11 cellular contexts compared by ENCODE assay signal in the genomic region with DNA sequence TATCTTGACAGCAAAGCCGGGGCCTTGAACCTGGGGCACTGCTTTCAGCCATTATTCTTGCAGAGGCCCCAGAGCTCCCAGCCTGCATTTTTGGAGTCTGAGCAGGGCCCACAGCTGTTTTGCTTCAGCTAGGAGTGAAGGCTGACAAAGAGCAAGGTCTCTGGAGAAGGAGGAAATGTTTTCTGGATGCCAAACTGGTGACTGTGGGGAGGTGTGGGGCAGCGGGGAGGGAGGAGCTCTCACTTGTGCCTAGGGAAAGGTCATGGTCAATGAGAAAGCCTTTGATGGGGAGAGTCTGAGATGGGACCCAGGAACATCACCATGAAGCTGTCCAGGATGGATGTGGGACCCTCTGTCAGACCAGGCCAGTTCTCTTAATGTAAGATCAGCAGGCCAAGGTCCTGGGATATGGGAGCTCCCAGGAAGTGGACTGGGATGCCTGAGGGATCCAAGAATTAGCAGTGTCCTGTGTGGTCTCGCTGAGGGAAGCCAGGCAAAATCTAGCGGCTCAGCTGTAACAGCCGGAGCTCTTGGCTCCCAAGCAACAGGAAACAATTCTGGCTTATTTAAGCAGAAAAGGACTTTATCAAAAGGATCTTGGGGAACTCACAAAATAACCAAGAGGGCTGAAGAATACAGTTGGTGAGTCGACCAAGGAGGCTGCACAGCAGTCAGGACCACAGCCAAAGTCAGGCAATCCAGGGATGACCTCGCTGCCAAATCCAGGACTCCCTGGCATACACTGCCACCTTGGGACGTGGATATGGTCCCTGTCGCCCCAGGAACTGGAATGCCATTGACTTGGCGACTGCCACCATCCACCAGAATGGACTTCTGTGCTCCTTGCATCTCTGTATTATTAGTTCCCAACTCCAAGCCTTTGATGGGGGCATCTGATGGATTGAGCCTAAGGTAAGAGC.
A peak's percentile ranks its signal among the peaks of the same experiment; 100 is the strongest.
DNase-seq lines count a peak whose midpoint lies in the region; ATAC-seq, FAIRE-seq and TF ChIP-seq lines count a peak whose summit lies in the region.
"Had no signal": no experiment of that assay in that cellular context is flagged by ENCODE, and none has a peak within 500 bp of the region (broad histone marks: within the 10 kb centered on the region; RNA-seq: fewer than 3 reads in every experiment).

No MANE protein-coding gene starts in this region.

- H3K9me1 ChIP-seq in endothelial cell of umbilical vein (replicated peaks; ENCODE audit: control insufficient read depth, extremely low read depth, insufficient read depth, low read length), result no peaks in the 10 kb centered on the region

- no peak overlapping the region for H3K4me3 ChIP-seq in ACC112 (ENCODE audit: low read depth, low read length)
- no peak overlapping the region for H3K4me3 ChIP-seq in endothelial cell of umbilical vein (replicated peaks in 1 of 3; ENCODE audit: insufficient read depth in 1 of 3, low read depth in 1 of 3, low read length in 3 of 3)
- no peak overlapping the region for H3K4me3 ChIP-seq in lower lobe of right lung

- TF ChIP-seq POLR2A in endothelial cell of umbilical vein (IDR thresholded peaks at IDR 0.05; ENCODE audit: low read depth, low read length), result no peak

- H4K20me1 ChIP-seq in endothelial cell of umbilical vein (replicated peaks; ENCODE audit: control insufficient read depth, extremely low read depth, insufficient read depth, low read length), result no peaks in the 10 kb centered on the region

- no peaks in the 10 kb centered on the region for H3K27me3 ChIP-seq in ACC112 (ENCODE audit: insufficient read depth, low read length)
- H3K27me3 ChIP-seq in endothelial cell of umbilical vein (ENCODE audit: control insufficient read depth in 2 of 2, insufficient read depth in 2 of 2, low read length in 2 of 2), result no peaks in the 10 kb centered on the region
- H3K27me3 ChIP-seq in lower lobe of right lung (ENCODE audit: low read depth), result no peaks in the 10 kb centered on the region

- BruUV-seq in endothelial cell of umbilical vein (replicated peaks; lab: Mats Ljungman, UMichigan), result no TSS peak

- H3K4me3 Mint-ChIP-seq in activated T-cell treated with anti-CD3 and anti-CD28 coated beads, Interleukin-2, amount 50 U/mL, for 72 hours, result no peak overlapping the region

- H3K27ac ChIP-seq in ACC112 (ENCODE audit: low read depth, low read length) (peak overlapping the region; percentile 79), endothelial cell of umbilical vein (ENCODE audit: insufficient read depth, low read depth, low read length) (peak overlapping the region; percentile 82), lower lobe of right lung (peak overlapping the region; percentile 74)

- H3K9me3 Mint-ChIP-seq in activated T-cell treated with anti-CD3 and anti-CD28 coated beads, Interleukin-2, amount 50 U/mL, for 72 hours, result no peaks in the 10 kb centered on the region

- FAIRE-seq in endothelial cell of umbilical vein (lab: Jason Lieb, UNC), result peak; percentile 97

- H3K79me2 ChIP-seq in ACC112 (ENCODE audit: control insufficient read depth, insufficient read depth, low read length, unreplicated experiment) (no peaks in the 10 kb centered on the region), endothelial cell of umbilical vein (ENCODE audit: control insufficient read depth, insufficient read depth, low read length) (no peaks in the 10 kb centered on the region)

- peaks cover 11% of the 10 kb centered on the region for H3K4me1 Mint-ChIP-seq in activated T-cell treated with anti-CD3 and anti-CD28 coated beads, Interleukin-2, amount 50 U/mL, for 72 hours (ENCODE audit: low read depth)

- no peaks in the 10 kb centered on the region for H3K36me3 Mint-ChIP-seq in activated T-cell treated with anti-CD3 and anti-CD28 coated beads, Interleukin-2, amount 50 U/mL, for 72 hours (ENCODE audit: insufficient read depth in 2 of 2)

- POLR2A ChIA-PET in endothelial cell of umbilical vein (lab: Charles Lee), result no interaction called here

- dilution Hi-C loops in endothelial cell of umbilical vein (cut with MboI; ENCODE audit: extremely low pct_ligation_motif_present, low sequenced_read_pairs), result no loop called here

- CTCF ChIA-PET in endothelial cell of umbilical vein (lab: Charles Lee), result interaction anchor here (0.7 to 1.5 kb wide), 4 partner anchors 10 to 558 kb away, joined by 3 to 5 read pairs (median 4); no protein-coding TSS in a partner anchor

- H3K9ac ChIP-seq in endothelial cell of umbilical vein (replicated peaks; ENCODE audit: extremely low read depth, insufficient read depth, low read length), result peak overlapping the region; percentile 44

- H3K4me1 ChIP-seq in ACC112 (ENCODE audit: control insufficient read depth, insufficient read depth, low read length, unreplicated experiment), result peaks cover 26% of the 10 kb centered on the region
- H3K4me1 ChIP-seq in endothelial cell of umbilical vein (ENCODE audit: control insufficient read depth, extremely low read depth, insufficient read depth, low read length), result peaks cover 22% of the 10 kb centered on the region
- H3K4me1 ChIP-seq in lower lobe of right lung, result peaks cover 22% of the 10 kb centered on the region

- intact Hi-C loops in endothelial cell of umbilical vein (cut with micrococcal nuclease) (loop anchor here (1.0 kb wide), 1 partner anchor 18 kb away; no protein-coding TSS in a partner anchor), lower lobe of right lung (cut with DNase I) (no loop called here)

- TF ChIP-seq CTCF in endothelial cell of umbilical vein (IDR thresholded peaks at IDR 0.05; ENCODE audit: extremely low read depth in 1 of 2, insufficient read depth in 1 of 2, low read depth in 1 of 2, low read length in 2 of 2), result no peak
- TF ChIP-seq CTCF in lower lobe of right lung (IDR thresholded peaks at IDR 0.05), result no peak

- H3K27ac Mint-ChIP-seq in activated T-cell treated with anti-CD3 and anti-CD28 coated beads, Interleukin-2, amount 50 U/mL, for 72 hours, result no peak overlapping the region

- DNase-seq in LHCN-M2 (ENCODE audit: low read depth), result peak; percentile 78
- DNase-seq in endothelial cell of umbilical vein (ENCODE audit: low read depth, low spot score), result peak; percentile 22
- DNase-seq in lower lobe of right lung, result no peak
- DNase-seq in activated naive CD4-positive, alpha-beta T cell (lab: John Stamatoyannopoulos, UW), result no peak
- no peak for DNase-seq in NCI-H2107 (lab: John Stamatoyannopoulos, UW)
- no peak for DNase-seq in activated T-cell treated with anti-CD3 and anti-CD28 coated beads, Interleukin-2, amount 50 U/mL, for 72 hours
- no peak for DNase-seq in NCI-H1105 treated with DMSO at 0.1 percent for 48 hours (lab: John Stamatoyannopoulos, UW)
- DNase-seq: activated CD4-positive, alpha-beta T cell treated with anti-CD3 and anti-CD28 coated beads for 48 hours; C1 segment of cervical spinal cord; retina had no signal

- H3K27me3 Mint-ChIP-seq in activated T-cell treated with anti-CD3 and anti-CD28 coated beads, Interleukin-2, amount 50 U/mL, for 72 hours (ENCODE audit: low read depth), result no peaks in the 10 kb centered on the region

- peak overlapping the region; percentile 16 for H3K4me2 ChIP-seq in endothelial cell of umbilical vein (ENCODE audit: insufficient read depth, low read length)

- no peaks in the 10 kb centered on the region for H3K9me3 ChIP-seq in endothelial cell of umbilical vein (replicated peaks; ENCODE audit: control insufficient read depth, insufficient read depth, low read length)
- H3K9me3 ChIP-seq in lower lobe of right lung, result no peaks in the 10 kb centered on the region

- H2AFZ ChIP-seq in ACC112 (ENCODE audit: low read length, unreplicated experiment) (peak overlapping the region; percentile 25), endothelial cell of umbilical vein (ENCODE audit: low read depth, low read length) (peak overlapping the region; percentile 37)

- H3K36me3 ChIP-seq in ACC112 (ENCODE audit: insufficient read depth, low read length) (no peaks in the 10 kb centered on the region), endothelial cell of umbilical vein (ENCODE audit: control insufficient read depth in 2 of 2, extremely low read depth in 1 of 2, insufficient read depth in 2 of 2, low read length in 2 of 2) (no peaks in the 10 kb centered on the region), lower lobe of right lung (no peaks in the 10 kb centered on the region)

- ATAC-seq in lower lobe of right lung, result peak; percentile 29 to 47
- ATAC-seq in activated T-cell treated with anti-CD3 and anti-CD28 coated beads, Interleukin-2, amount 50 U/mL, for 72 hours (replicated peaks in 1 of 2), result no peak

TF ChIP-seq in endothelial cell of umbilical vein, 7 proteins besides CTCF, POLR2A, EP300 and RAD21:
- TF ChIP-seq MYC (IDR thresholded peaks at IDR 0.05; ENCODE audit: low read depth, low read length) (no peak), GATA2 (IDR thresholded peaks at IDR 0.05; ENCODE audit: insufficient read depth, insufficient read length, low read depth, low read length) (no peak), MAX (IDR thresholded peaks at IDR 0.05; ENCODE audit: insufficient read depth, insufficient read length) (no peak), EZH2 (IDR thresholded peaks at IDR 0.05; ENCODE audit: borderline replicate concordance, low read depth, low read length, severe bottlenecking) (no peak), JUN (IDR thresholded peaks at IDR 0.05; ENCODE audit: borderline replicate concordance, insufficient read depth, insufficient read length, low read depth) (no peak), FOS (IDR thresholded peaks at IDR 0.05; ENCODE audit: borderline replicate concordance, insufficient read depth, low read length) (no peak)

Comparison
In these comparisons a context has a peak if more than half of its experiments do, and no peak if none do; other contexts are left out.
1. DNase-seq: peak in LHCN-M2 (single experiment) and endothelial cell of umbilical vein (single experiment); none in lower lobe of right lung (single experiment), activated naive CD4-positive, alpha-beta T cell (0 of 4), NCI-H2107 (single experiment), activated T-cell treated with anti-CD3 and anti-CD28 coated beads, Interleukin-2, amount 50 U/mL, for 72 hours (0 of 2) and NCI-H1105 treated with DMSO at 0.1 percent for 48 hours (single experiment).
2. ATAC-seq: peak in lower lobe of right lung (2 of 2); none in activated T-cell treated with anti-CD3 and anti-CD28 coated beads, Interleukin-2, amount 50 U/mL, for 72 hours (0 of 2).
3. Peak in every context shown above with its lines, with median percentiles within 50 percentile points of each other: H3K27ac ChIP-seq.